In genomic region chr2:213285404-213285803, GRCh38 we compare ENCODE assay signal across 8 cellular contexts. TPM values are rescaled to one million over a fixed set of nuclear protein-coding genes. Genes with fewer than 3 reads are reported as not detected.
A peak's percentile ranks its signal among the peaks of the same experiment; 100 is the strongest.
DNase-seq lines count a peak whose midpoint lies in the region; ATAC-seq and TF ChIP-seq lines count a peak whose summit lies in the region.

No MANE protein-coding gene starts in this region.

- H3K9me2 ChIP-seq in SK-N-SH (no peaks in the 10 kb centered on the region), MM.1S (replicated peaks; ENCODE audit: insufficient read depth, low read length) (no peaks in the 10 kb centered on the region)

- H3K4me2 ChIP-seq in SK-N-SH (peak overlapping the region; percentile 86), fibroblast of lung (ENCODE audit: extremely low read depth, insufficient read depth, low read length) (peak overlapping the region; percentile 92), MM.1S (ENCODE audit: low read depth, low read length) (no peak overlapping the region)

- H4K20me1 ChIP-seq in SK-N-SH (ENCODE audit: insufficient read depth) = no peaks in the 10 kb centered on the region
- H4K20me1 ChIP-seq in fibroblast of lung (ENCODE audit: control insufficient read depth, extremely low read depth, insufficient read depth, low read length) = no peaks in the 10 kb centered on the region
- no peaks in the 10 kb centered on the region for H4K20me1 ChIP-seq in MM.1S (ENCODE audit: insufficient read depth, low read length)

- H3K4me3 ChIP-seq in SK-N-SH (ENCODE audit: low read depth in 2 of 2, low read length in 1 of 2) = peak overlapping the region; percentile 84 to 94
- peak overlapping the region; percentile 66 for H3K4me3 ChIP-seq in SJSA1
- H3K4me3 ChIP-seq in fibroblast of lung (replicated peaks in 1 of 4; ENCODE audit: control extremely low read depth in 1 of 4, insufficient read depth in 1 of 4, low read depth in 3 of 4, low read length in 4 of 4) = peak overlapping the region; percentile 83 to 95 (median 84)
- H3K4me3 ChIP-seq in skeletal muscle cell (ENCODE audit: low read depth, low read length) = peak overlapping the region; percentile 81
- no peak overlapping the region for H3K4me3 ChIP-seq in MM.1S (ENCODE audit: low read length)

- no peak for TF ChIP-seq EP300 in SK-N-SH (IDR thresholded peaks at IDR 0.05; ENCODE audit: borderline replicate concordance in 1 of 2, low read depth in 1 of 2, low read length in 1 of 2)

- H3K9me3 ChIP-seq in SK-N-SH (no peaks in the 10 kb centered on the region), SJSA1 (replicated peaks) (no peaks in the 10 kb centered on the region), fibroblast of lung (ENCODE audit: control insufficient read depth, insufficient read depth, low read depth, low read length) (no peaks in the 10 kb centered on the region), MM.1S (replicated peaks; ENCODE audit: insufficient read depth, low read length) (no peaks in the 10 kb centered on the region)

- CTCF ChIA-PET in SK-N-SH (lab: Yijun Ruan, JAX) = interaction anchor here (1.1 kb wide), 1 partner anchor 33 kb away, joined by 3 read pairs; no protein-coding TSS in a partner anchor

- H3K27ac ChIP-seq in SK-N-SH (ENCODE audit: low read depth in 2 of 2, low read length in 1 of 2) (no peak overlapping the region; a peak in 2 of 4 replicates), SJSA1 (no peak overlapping the region), fibroblast of lung (ENCODE audit: insufficient read depth, low read length) (no peak overlapping the region), MM.1S (ENCODE audit: low read length) (no peak overlapping the region)

- DNase-seq in SK-N-SH (no peak), SJSA1 (ENCODE audit: low read depth in 1 of 2, low spot score in 2 of 2) (no peak), fibroblast of lung (ENCODE audit: low read depth in 2 of 2) (no peak), skeletal muscle cell (ENCODE audit: low read depth) (no peak), MM.1S (no peak), G401 (ENCODE audit: low spot score) (no peak), iPS-NIHi7 (ENCODE audit: extremely low spot score) (no peak)

- TF ChIP-seq RAD21 in SK-N-SH (IDR thresholded peaks at IDR 0.05; ENCODE audit: low read length) = no peak

- H2AFZ ChIP-seq in SK-N-SH (ENCODE audit: low read depth) (no peak overlapping the region), fibroblast of lung (ENCODE audit: low read length) (no peak overlapping the region), MM.1S (ENCODE audit: low read length) (no peak overlapping the region)

- no peak for ATAC-seq in SK-N-SH treated with all-trans-retinoic acid at 6 μM for 48 hours

- H3K4me1 ChIP-seq in SK-N-SH (ENCODE audit: control insufficient read depth in 1 of 2, insufficient read depth in 2 of 2, low read depth in 1 of 2, low read length in 1 of 2) (peaks cover 5 to 11% of the 10 kb centered on the region in 2 experiments; a peak in 3 of 4 replicates), SJSA1 (replicated peaks) (0 out of 2 replicates have a peak, but pooled peaks cover 8% of the 10 kb centered on the region), fibroblast of lung (ENCODE audit: control insufficient read depth, extremely low read depth, insufficient read depth, low read length) (peaks cover 2% of the 10 kb centered on the region), MM.1S (ENCODE audit: low read length) (no peaks in the 10 kb centered on the region)

- 78% methylated on average over 5 of the region's 5 CpGs for WGBS in SK-N-SH (ENCODE audit: low lambda C conversion rate)

- H3K36me3 ChIP-seq in SK-N-SH (replicated peaks in 1 of 2; ENCODE audit: control insufficient read depth in 1 of 2, insufficient read depth in 2 of 2, low read length in 1 of 2) (peaks cover 0 to 2% of the 10 kb centered on the region in 2 experiments), SJSA1 (no peaks in the 10 kb centered on the region), fibroblast of lung (ENCODE audit: control insufficient read depth, insufficient read depth, low read length) (no peaks in the 10 kb centered on the region), MM.1S (replicated peaks; ENCODE audit: insufficient read depth, low read length) (no peaks in the 10 kb centered on the region)

- in situ Hi-C loops in G401 (cut with HindIII; ENCODE audit: low sequenced_read_pairs) = no loop called here

- H3K9ac ChIP-seq in SK-N-SH (peak overlapping the region; percentile 90), fibroblast of lung (ENCODE audit: insufficient read depth, low read length) (no peak overlapping the region), MM.1S (ENCODE audit: low read length) (no peak overlapping the region)

- TF ChIP-seq CTCF in SK-N-SH (IDR thresholded peaks at IDR 0.05) (no peak), fibroblast of lung (conservative IDR thresholded peaks at IDR 0.05 in 1 of 2, IDR thresholded peaks at IDR 0.05 in 1 of 2; ENCODE audit: low read depth in 1 of 2, low read length in 2 of 2) (no peak), MM.1S (IDR thresholded peaks at IDR 0.05; ENCODE audit: low read length) (no peak)

- POLR2A ChIA-PET in SK-N-SH (lab: Yijun Ruan, JAX) = no interaction called here

- peaks cover 34% of the 10 kb centered on the region; the same call in 1 of the 2 replicates for H3K79me2 ChIP-seq in SK-N-SH (ENCODE audit: insufficient read depth)
- H3K79me2 ChIP-seq in fibroblast of lung (ENCODE audit: control insufficient read depth, insufficient read depth, low read length) = no peaks in the 10 kb centered on the region
- no peaks in the 10 kb centered on the region for H3K79me2 ChIP-seq in MM.1S (ENCODE audit: low read length)

- H3F3A ChIP-seq in SK-N-SH (replicated peaks; ENCODE audit: insufficient read depth) (peaks cover 7% of the 10 kb centered on the region), MM.1S (ENCODE audit: insufficient read depth, low read length) (peaks cover 4% of the 10 kb centered on the region; the same call in 1 of the 2 replicates)

- no peaks in the 10 kb centered on the region for H3K27me3 ChIP-seq in SK-N-SH (ENCODE audit: insufficient read depth)
- H3K27me3 ChIP-seq in SJSA1 (replicated peaks) = no peaks in the 10 kb centered on the region
- H3K27me3 ChIP-seq in fibroblast of lung (ENCODE audit: control insufficient read depth, insufficient read depth, low read length) = no peaks in the 10 kb centered on the region
- no peaks in the 10 kb centered on the region for H3K27me3 ChIP-seq in MM.1S (replicated peaks; ENCODE audit: insufficient read depth, low read length)

TF ChIP-seq in SK-N-SH, 30 proteins besides CTCF, POLR2A, EP300 and RAD21 (continues in another document):
- TF ChIP-seq USF1 (IDR thresholded peaks at IDR 0.05; ENCODE audit: borderline replicate concordance, low read depth) (no peak), RCOR1 (IDR thresholded peaks at IDR 0.05; ENCODE audit: low read length) (no peak), USF2 (IDR thresholded peaks at IDR 0.05; ENCODE audit: borderline replicate concordance, low read depth, low read length) (no peak)

TF ChIP-seq in SK-N-SH treated with all-trans-retinoic acid at 6 μM for 48 hours, 23 proteins besides CTCF, POLR2A, EP300 and RAD21:
- TF ChIP-seq TOX (CRISPR knock-in tag; IDR thresholded peaks at IDR 0.05; ENCODE audit: borderline replicate concordance) (no peak), OSR1 (CRISPR knock-in tag; IDR thresholded peaks at IDR 0.05) (no peak), PPARA (CRISPR knock-in tag; IDR thresholded peaks at IDR 0.05; ENCODE audit: borderline replicate concordance) (no peak), TSHZ2 (CRISPR knock-in tag; IDR thresholded peaks at IDR 0.05) (no peak)

RNA-seq across cellular contexts. Expression of gene SPAG16, which starts 1.1 kb away (rescaled TPM):
- 20.5 and 29.5 TPM in 2 replicates for polyA plus RNA-seq in SK-N-SH (2012; rRNA removed)
- polyA plus RNA-seq in SK-N-SH (2012; cell fraction: cytosol; rRNA removed) = 33.2 and 42.1 TPM in 2 replicates
- 14.2 and 22.2 TPM in 2 replicates for polyA plus RNA-seq in SK-N-SH (2012; cell fraction: nucleus; rRNA removed)
- total RNA-seq in SJSA1 (2014; rRNA removed; shearing (Covaris generic)) = 17.6 and 32.0 TPM in 2 replicates
- 36.0 and 36.8 TPM in 2 replicates for total RNA-seq in fibroblast of lung
- polyA plus RNA-seq in fibroblast of lung = 18.9 and 24.1 TPM in 2 replicates
- 15.8 and 21.8 TPM in 2 replicates for polyA plus RNA-seq in fibroblast of lung (2012)
- 0.33 and 0.86 TPM in 2 replicates for polyA minus RNA-seq in fibroblast of lung (ENCODE audit: low replicate concordance)
- total RNA-seq in G401 (2014; rRNA removed; shearing (Covaris generic)) = 39.0 and 42.8 TPM in 2 replicates
